8 cellular contexts compared by ENCODE assay signal in genomic region chr17:81404557-81405165, GRCh38. TPM values are rescaled to one million over a fixed set of nuclear protein-coding genes. Genes with fewer than 3 reads are reported as not detected.
DNase-seq lines count a peak whose midpoint lies in the region; ATAC-seq and TF ChIP-seq lines count a peak whose summit lies in the region.

No MANE protein-coding gene starts in this region.

- no peak overlapping the region for H2AFZ ChIP-seq in Karpas-422 (ENCODE audit: low read length)
- H2AFZ ChIP-seq in OCI-LY7 (ENCODE audit: low read length) = no peak overlapping the region

- H3K4me1 ChIP-seq in Karpas-422 (ENCODE audit: low read length) (peaks cover 7% of the 10 kb centered on the region), OCI-LY7 (ENCODE audit: insufficient read depth, low read length, poor library complexity, severe bottlenecking) (peaks cover 11% of the 10 kb centered on the region), right atrium auricular region (peaks cover 6 to 74% of the 10 kb centered on the region in 2 donors), skeletal muscle tissue (ENCODE audit: control insufficient read depth in 3 of 3, insufficient read depth in 3 of 3, low read length in 3 of 3) (peaks cover 60 to 71% (median 61%) of the 10 kb centered on the region in 3 donors)

- no peaks in the 10 kb centered on the region for H3K36me3 ChIP-seq in Karpas-422 (ENCODE audit: insufficient read depth, low read length)
- H3K36me3 ChIP-seq in OCI-LY7 (ENCODE audit: insufficient read depth, low read length) = no peaks in the 10 kb centered on the region
- no peaks in the 10 kb centered on the region for H3K36me3 ChIP-seq in right atrium auricular region
- H3K36me3 ChIP-seq in skeletal muscle tissue (ENCODE audit: control insufficient read depth in 3 of 3, insufficient read depth in 3 of 3, low read length in 3 of 3) = no peaks in the 10 kb centered on the region

- H3K9me3 ChIP-seq in Karpas-422 (ENCODE audit: low read length) (no peaks in the 10 kb centered on the region), OCI-LY7 (ENCODE audit: low read length) (no peaks in the 10 kb centered on the region), right atrium auricular region (no peaks in the 10 kb centered on the region), skeletal muscle tissue (ENCODE audit: control insufficient read depth in 3 of 3, low read length in 3 of 3) (no peaks in the 10 kb centered on the region)

- ATAC-seq in GM21528 (IDR thresholded peaks at IDR 0.05; ENCODE audit: low FRiP score, unreplicated experiment) = no peak
- ATAC-seq in GM21360 (IDR thresholded peaks at IDR 0.05; ENCODE audit: unreplicated experiment) = no peak
- no peak for ATAC-seq in GM21717 (IDR thresholded peaks at IDR 0.05; ENCODE audit: unreplicated experiment)
- ATAC-seq in GM18861 (IDR thresholded peaks at IDR 0.05; ENCODE audit: unreplicated experiment) = no peak

- H3K4me3 ChIP-seq in Karpas-422 (ENCODE audit: low read length) = no peak overlapping the region
- H3K4me3 ChIP-seq in OCI-LY7 (ENCODE audit: low read depth, low read length, poor library complexity, severe bottlenecking) = no peak overlapping the region
- peak overlapping the region in 1 of 2 donors; percentile 34 for H3K4me3 ChIP-seq in right atrium auricular region
- peak overlapping the region in 2 of 3 donors; percentile 24 to 41 for H3K4me3 ChIP-seq in skeletal muscle tissue (ENCODE audit: low read length in 3 of 3)

- H4K20me1 ChIP-seq in Karpas-422 (ENCODE audit: insufficient read depth, low read depth, low read length) (no peaks in the 10 kb centered on the region), OCI-LY7 (ENCODE audit: insufficient read depth, low read length) (no peaks in the 10 kb centered on the region)

- H3K9me2 ChIP-seq in Karpas-422 (replicated peaks; ENCODE audit: insufficient read depth, low read length) = no peaks in the 10 kb centered on the region
- H3K9me2 ChIP-seq in OCI-LY7 (ENCODE audit: insufficient read depth, low read length) = no peaks in the 10 kb centered on the region

- no peak overlapping the region for H3K27ac ChIP-seq in Karpas-422 (ENCODE audit: low read length)
- H3K27ac ChIP-seq in OCI-LY7 (ENCODE audit: low read depth, low read length, poor library complexity, severe bottlenecking) = no peak overlapping the region
- H3K27ac ChIP-seq in right atrium auricular region = peak overlapping the region; percentile 95 to 98
- H3K27ac ChIP-seq in skeletal muscle tissue (ENCODE audit: low read depth, low read length) = peak overlapping the region; percentile 94

- intact Hi-C loops in OCI-LY7 (cut with micrococcal nuclease; ENCODE audit: unreplicated experiment) = no loop called here

- H3K4me2 ChIP-seq in Karpas-422 (ENCODE audit: low read depth, low read length, poor library complexity, severe bottlenecking) = no peak overlapping the region
- H3K4me2 ChIP-seq in OCI-LY7 (ENCODE audit: low read length) = no peak overlapping the region

- H3K27me3 ChIP-seq in Karpas-422 (ENCODE audit: low read length) (no peaks in the 10 kb centered on the region), right atrium auricular region (no peaks in the 10 kb centered on the region), skeletal muscle tissue (ENCODE audit: control insufficient read depth in 3 of 3, insufficient read depth in 3 of 3, low read length in 3 of 3) (no peaks in the 10 kb centered on the region)

- H3K9ac ChIP-seq in Karpas-422 (ENCODE audit: low read length) (no peak overlapping the region), skeletal muscle tissue (ENCODE audit: low read depth in 1 of 3, low read length in 3 of 3) (peak overlapping the region in 1 of 3 donors; percentile 16)

- POLR2A ChIA-PET in OCI-LY7 (lab: Charles Lee) = interaction anchor here (0.6 to 1.8 kb wide), 2 partner anchors 10 to 102 kb away, joined by 4 to 6 read pairs; partner anchors contain the start of gene BAHCC1

- DNase-seq in Karpas-422 = peak; percentile 46
- peak; percentile 35 for DNase-seq in OCI-LY7 (ENCODE audit: low spot score)
- no peak for DNase-seq in right atrium auricular region (ENCODE audit: low spot score)

- TF ChIP-seq CTCF in OCI-LY7 (conservative IDR thresholded peaks at IDR 0.05; ENCODE audit: low read length) = peak; percentile 25; the same call in 1 of the 2 replicates
- no peak for TF ChIP-seq CTCF in right atrium auricular region (IDR thresholded peaks at IDR 0.05)

- BruUV-seq in OCI-LY7 (replicated peaks; lab: Mats Ljungman, UMichigan) = no TSS peak

- CTCF ChIA-PET in OCI-LY7 (lab: Charles Lee; ENCODE audit: unreplicated experiment) = no interaction called here

- H3K79me2 ChIP-seq in Karpas-422 (ENCODE audit: low read length) = no peaks in the 10 kb centered on the region
- H3K79me2 ChIP-seq in OCI-LY7 (ENCODE audit: insufficient read depth, low read depth, low read length) = no peaks in the 10 kb centered on the region

RNA-seq across cellular contexts. Expression of gene BAHCC1, which starts 9.4 kb away (rescaled TPM):
- not detected in 2 replicates for total RNA-seq in Karpas-422 (2014; rRNA removed; shearing (Covaris generic); ENCODE audit: low replicate concordance)
- total RNA-seq in OCI-LY7 (2014; rRNA removed; shearing (Covaris generic)) = 1.4 and 5.2 TPM in 2 replicates
- total RNA-seq in OCI-LY7 (2022) = 5.5 and 5.7 TPM in 2 replicates
- 10 to 100 TPM in 1 of 2 donors, 1 to 10 TPM in 1; 5.8 to 12.7 TPM for total RNA-seq in right atrium auricular region
- total RNA-seq in skeletal muscle tissue = 8.4 TPM

Comparison
In these comparisons a context has a peak if more than half of its experiments do, and no peak if none do; other contexts are left out.
1. H3K27ac ChIP-seq: peak in right atrium auricular region (2 of 2) and skeletal muscle tissue (single experiment); none in Karpas-422 (single experiment) and OCI-LY7 (single experiment).
2. H3K4me3 ChIP-seq: peak in skeletal muscle tissue (2 of 3); none in Karpas-422 (single experiment) and OCI-LY7 (single experiment).